Comparison of ENCODE assay signal across 1 cellular context in the genomic region with DNA sequence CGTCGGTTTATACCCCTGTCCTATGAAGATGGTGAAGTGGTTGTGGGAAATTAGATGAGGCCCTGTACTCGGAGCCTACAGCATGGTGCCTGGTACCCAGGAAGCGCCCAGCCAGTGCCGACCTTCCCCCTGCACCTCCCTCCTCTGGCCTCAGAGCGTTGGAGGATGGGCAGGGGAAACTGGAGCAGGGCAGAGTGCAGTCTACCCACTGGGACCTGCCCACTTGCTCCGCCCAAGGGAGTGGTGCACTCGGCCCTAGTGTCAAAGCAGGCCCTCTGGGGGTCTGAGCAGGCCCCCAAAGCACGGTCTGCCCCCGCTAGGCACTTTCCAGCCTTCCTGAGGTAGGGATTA.
TF ChIP-seq lines count a peak whose summit lies in the region.

No MANE protein-coding gene starts in this region.

TF ChIP-seq in GM12878, 131 proteins besides CTCF, POLR2A, EP300 and RAD21:
- TF ChIP-seq, protein P1, sequence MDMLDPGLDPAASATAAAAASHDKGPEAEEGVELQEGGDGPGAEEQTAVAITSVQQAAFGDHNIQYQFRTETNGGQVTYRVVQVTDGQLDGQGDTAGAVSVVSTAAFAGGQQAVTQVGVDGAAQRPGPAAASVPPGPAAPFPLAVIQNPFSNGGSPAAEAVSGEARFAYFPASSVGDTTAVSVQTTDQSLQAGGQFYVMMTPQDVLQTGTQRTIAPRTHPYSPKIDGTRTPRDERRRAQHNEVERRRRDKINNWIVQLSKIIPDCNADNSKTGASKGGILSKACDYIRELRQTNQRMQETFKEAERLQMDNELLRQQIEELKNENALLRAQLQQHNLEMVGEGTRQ (IDR thresholded peaks at IDR 0.05; ENCODE audit: borderline replicate concordance, low read depth, low read length), result no peak
- no peak for TF ChIP-seq MEF2B (IDR thresholded peaks at IDR 0.05; ENCODE audit: partially characterized antibody, poor library complexity, severe bottlenecking)
TF ChIP-seq in GM12878: peak in this region for 0.
